Comparison of ENCODE assay signal across 13 cellular contexts in genomic region chr6:107729098-107729497, GRCh38.
DNase-seq lines count a peak whose midpoint lies in the region; ATAC-seq and TF ChIP-seq lines count a peak whose summit lies in the region.
"Had no signal": no experiment of that assay in that cellular context is flagged by ENCODE, and none has a peak within 500 bp of the region (broad histone marks: within the 10 kb centered on the region; RNA-seq: fewer than 3 reads in every experiment).

No MANE protein-coding gene starts in this region.

- no peaks in the 10 kb centered on the region for H3F3A ChIP-seq in smooth muscle cell (ENCODE audit: low read depth)

- peaks cover 5% of the 10 kb centered on the region for H3K36me3 Mint-ChIP-seq in activated naive CD8-positive, alpha-beta T cell treated with anti-CD3 and anti-CD28 coated beads, Interleukin-2, amount 50 U/mL, for 24 hours (ENCODE audit: low read depth)

- no peak overlapping the region for H2AFZ ChIP-seq in smooth muscle cell (ENCODE audit: low read depth)

- DNase-seq in DMS 273 (lab: John Stamatoyannopoulos, UW; ENCODE audit: unreplicated experiment) (peak; percentile 23), DMS 273 treated with DMSO at 0.1 percent for 48 hours (lab: John Stamatoyannopoulos, UW) (no peak), HFF-Myc (ENCODE audit: extremely low read depth, low read depth) (no peak), islet precursor cell (peak; percentile 41), smooth muscle cell (lab: John Stamatoyannopoulos, UW; ENCODE audit: unreplicated experiment) (no peak)
- DNase-seq in activated naive CD8-positive, alpha-beta T cell treated with anti-CD3 and anti-CD28 coated beads, Interleukin-2, amount 50 U/mL, for 24 hours = no peak
- DNase-seq: activated CD4-positive, alpha-beta T cell treated with anti-CD3 and anti-CD28 coated beads for 4 hours; activated gamma-delta T cell treated with Interleukin-2 at 50 U/mL for 16 hours; NCI-H446; substantia nigra had no signal

- no peaks in the 10 kb centered on the region for H3K36me3 ChIP-seq in smooth muscle cell (ENCODE audit: low read depth)

- peaks cover 83% of the 10 kb centered on the region for H3K4me1 Mint-ChIP-seq in activated naive CD8-positive, alpha-beta T cell treated with anti-CD3 and anti-CD28 coated beads, Interleukin-2, amount 50 U/mL, for 24 hours

- no peaks in the 10 kb centered on the region for H4K20me1 ChIP-seq in smooth muscle cell (ENCODE audit: low read depth)

- no peaks in the 10 kb centered on the region for H3K9me3 ChIP-seq in smooth muscle cell (replicated peaks; ENCODE audit: low read depth)

- ATAC-seq in activated naive CD8-positive, alpha-beta T cell treated with anti-CD3 and anti-CD28 coated beads, Interleukin-2, amount 50 U/mL, for 24 hours = no peak
- no peak for ATAC-seq in GM18909 (IDR thresholded peaks at IDR 0.05; ENCODE audit: poor library complexity, unreplicated experiment)
- no peak for ATAC-seq in HG03097 (IDR thresholded peaks at IDR 0.05; ENCODE audit: low FRiP score, unreplicated experiment)

- H3K27ac ChIP-seq in smooth muscle cell (ENCODE audit: low read depth) = no peak overlapping the region

- TF ChIP-seq CTCF in HFF-Myc (IDR thresholded peaks at IDR 0.05; ENCODE audit: low read depth, low read length, missing control alignments) (peak; percentile 31), smooth muscle cell (IDR thresholded peaks at IDR 0.05; ENCODE audit: borderline replicate concordance, insufficient read depth, poor library complexity, severe bottlenecking) (no peak)

- H3K4me3 ChIP-seq in HFF-Myc (replicated peaks; ENCODE audit: low read depth, low read length) = no peak overlapping the region
- no peak overlapping the region for H3K4me3 ChIP-seq in smooth muscle cell
- H3K4me3 ChIP-seq: skin epidermis had no signal

- H3K4me3 Mint-ChIP-seq in activated naive CD8-positive, alpha-beta T cell treated with anti-CD3 and anti-CD28 coated beads, Interleukin-2, amount 50 U/mL, for 24 hours = peak overlapping the region; percentile 88

- H3K4me2 ChIP-seq in smooth muscle cell = no peak overlapping the region

- H3K9ac ChIP-seq in smooth muscle cell (ENCODE audit: low read depth) = no peak overlapping the region

- peaks cover 42% of the 10 kb centered on the region for H3K27me3 ChIP-seq in smooth muscle cell (ENCODE audit: low read depth)

- H3K27me3 Mint-ChIP-seq in activated naive CD8-positive, alpha-beta T cell treated with anti-CD3 and anti-CD28 coated beads, Interleukin-2, amount 50 U/mL, for 24 hours = no peaks in the 10 kb centered on the region

- no peaks in the 10 kb centered on the region for H3K79me2 ChIP-seq in smooth muscle cell (ENCODE audit: low read depth)

- H3K4me1 ChIP-seq in smooth muscle cell (ENCODE audit: low read depth) = no peaks in the 10 kb centered on the region

- no peaks in the 10 kb centered on the region for H3K9me3 Mint-ChIP-seq in activated naive CD8-positive, alpha-beta T cell treated with anti-CD3 and anti-CD28 coated beads, Interleukin-2, amount 50 U/mL, for 24 hours

- peak overlapping the region; percentile 57 for H3K27ac Mint-ChIP-seq in activated naive CD8-positive, alpha-beta T cell treated with anti-CD3 and anti-CD28 coated beads, Interleukin-2, amount 50 U/mL, for 24 hours

- 83% methylated on average over 5 of the region's 5 CpGs for WGBS in smooth muscle cell (ENCODE audit: low lambda C conversion rate)

Comparison
In these comparisons a context has a peak if more than half of its experiments do, and no peak if none do; other contexts are left out.
1. DNase-seq: peak in DMS 273 (single experiment) and islet precursor cell (single experiment); none in DMS 273 treated with DMSO at 0.1 percent for 48 hours (single experiment), HFF-Myc (single experiment), activated naive CD8-positive, alpha-beta T cell treated with anti-CD3 and anti-CD28 coated beads, Interleukin-2, amount 50 U/mL, for 24 hours (single experiment) and smooth muscle cell (single experiment).